In genomic region chr5:33470544-33470943, GRCh38 we compare ENCODE assay signal across 8 cellular contexts. TPM values are rescaled to one million over a fixed set of nuclear protein-coding genes. Genes with fewer than 3 reads are reported as not detected.
DNase-seq lines count a peak whose midpoint lies in the region; ATAC-seq, FAIRE-seq and TF ChIP-seq lines count a peak whose summit lies in the region.

No MANE protein-coding gene starts in this region.

- H3K79me2 ChIP-seq in astrocyte (ENCODE audit: insufficient read depth, low read length) = peaks cover 3% of the 10 kb centered on the region

- H3K4me1 Mint-ChIP-seq in astrocyte (ENCODE audit: low read depth, unreplicated experiment) (peaks cover 3% of the 10 kb centered on the region), immature natural killer cell (no peaks in the 10 kb centered on the region)

- H4K20me1 ChIP-seq in astrocyte (ENCODE audit: insufficient read depth, low read length) = peaks cover 27% of the 10 kb centered on the region

- H3K4me3 ChIP-seq in astrocyte (ENCODE audit: insufficient read depth, low read depth, low read length) = no peak overlapping the region

- ATAC-seq in activated naive CD4-positive, alpha-beta T cell treated with anti-CD3 and anti-CD28 coated beads, Interleukin-2, amount 50 U/mL, for 72 hours = no peak
- no peak for ATAC-seq in HG03457 (IDR thresholded peaks at IDR 0.05; ENCODE audit: unreplicated experiment)

- H3K9me3 Mint-ChIP-seq in astrocyte (ENCODE audit: unreplicated experiment) (no peaks in the 10 kb centered on the region), immature natural killer cell (no peaks in the 10 kb centered on the region)
- H3K9me3 Mint-ChIP-seq in activated naive CD4-positive, alpha-beta T cell treated with anti-CD3 and anti-CD28 coated beads, Interleukin-2, amount 50 U/mL, for 72 hours = peaks cover 0 to 25% of the 10 kb centered on the region in 2 donors

- no peak overlapping the region for H3K27ac ChIP-seq in astrocyte (ENCODE audit: low read depth, low read length)

- no peaks in the 10 kb centered on the region for H3K9me3 ChIP-seq in astrocyte (ENCODE audit: insufficient read depth, low read depth, low read length)

- H3K4me1 ChIP-seq in astrocyte (ENCODE audit: insufficient read depth, low read length) = no peaks in the 10 kb centered on the region

- H3K4me3 Mint-ChIP-seq in astrocyte (ENCODE audit: unreplicated experiment) (no peak overlapping the region), immature natural killer cell (no peak overlapping the region)

- H3K27ac Mint-ChIP-seq in astrocyte (ENCODE audit: unreplicated experiment) = no peak overlapping the region
- H3K27ac Mint-ChIP-seq in activated naive CD4-positive, alpha-beta T cell treated with anti-CD3 and anti-CD28 coated beads, Interleukin-2, amount 50 U/mL, for 72 hours = no peak overlapping the region
- peak overlapping the region in 1 of 6 donors; percentile 34 for H3K27ac Mint-ChIP-seq in immature natural killer cell

- H3K27me3 Mint-ChIP-seq in astrocyte (ENCODE audit: low read depth, unreplicated experiment) = no peaks in the 10 kb centered on the region
- no peaks in the 10 kb centered on the region for H3K27me3 Mint-ChIP-seq in immature natural killer cell (ENCODE audit: low read depth in 3 of 3)

- no peak overlapping the region for H3K9ac ChIP-seq in astrocyte (ENCODE audit: low read length)

- no peaks in the 10 kb centered on the region for H3K27me3 ChIP-seq in astrocyte (ENCODE audit: insufficient read depth, low read length)

- DNase-seq in Daoy (ENCODE audit: low read depth) (peak; percentile 24), NAMALWA (ENCODE audit: low spot score) (peak; percentile 42), astrocyte (ENCODE audit: low read depth) (peak; percentile 36), medulla oblongata (ENCODE audit: extremely low spot score) (peak; percentile 36), cortex of kidney (lab: John Stamatoyannopoulos, UW) (no peak), immature natural killer cell (no peak)
- DNase-seq in activated naive CD4-positive, alpha-beta T cell treated with anti-CD3 and anti-CD28 coated beads, Interleukin-2, amount 50 U/mL, for 72 hours (ENCODE audit: low spot score in 2 of 2) = no peak

- peak; percentile 13 for FAIRE-seq in astrocyte (lab: Jason Lieb, UNC)

- H3K36me3 Mint-ChIP-seq in astrocyte (ENCODE audit: low read depth, unreplicated experiment) = peaks cover 32% of the 10 kb centered on the region
- peaks cover 39 to 55% of the 10 kb centered on the region in 2 donors for H3K36me3 Mint-ChIP-seq in activated naive CD4-positive, alpha-beta T cell treated with anti-CD3 and anti-CD28 coated beads, Interleukin-2, amount 50 U/mL, for 72 hours
- peaks cover 46 to 60% (median 50%) of the 10 kb centered on the region in 3 donors for H3K36me3 Mint-ChIP-seq in immature natural killer cell

- H3K4me2 ChIP-seq in astrocyte (ENCODE audit: low read length) = no peak overlapping the region

- no peak overlapping the region for H2AFZ ChIP-seq in astrocyte (ENCODE audit: low read depth, low read length)

- peak; percentile 61 for TF ChIP-seq CTCF in astrocyte (IDR thresholded peaks at IDR 0.05; ENCODE audit: insufficient read depth, low read depth, low read length)

- H3K36me3 ChIP-seq in astrocyte (ENCODE audit: insufficient read depth, low read length) = peaks cover 69% of the 10 kb centered on the region

RNA-seq across cellular contexts. Expression of gene TARS1, which starts 29.8 kb away (rescaled TPM):
- 308 and 395 TPM in 2 replicates for total RNA-seq in Daoy (2014; rRNA removed; shearing (Covaris generic))
- 293 and 306 TPM in 2 replicates for total RNA-seq in astrocyte
- total RNA-seq in activated naive CD4-positive, alpha-beta T cell treated with anti-CD3 and anti-CD28 coated beads, Interleukin-2, amount 50 U/mL, for 72 hours = 100 to 1,000 TPM; 192 to 195 TPM
- 10 to 100 TPM; 46.0 to 77.1 (median 54.0) TPM for polyA plus RNA-seq in immature natural killer cell

Comparison
In these comparisons a context has a peak if more than half of its experiments do, and no peak if none do; other contexts are left out.
1. DNase-seq: peak in Daoy (single experiment), NAMALWA (single experiment), astrocyte (single experiment) and medulla oblongata (single experiment); none in activated naive CD4-positive, alpha-beta T cell treated with anti-CD3 and anti-CD28 coated beads, Interleukin-2, amount 50 U/mL, for 72 hours (0 of 2), cortex of kidney (single experiment) and immature natural killer cell (0 of 3).